In genomic region chr12:23722655-23723054, GRCh38 we compare ENCODE assay signal across 18 cellular contexts.
"Had no signal": no experiment of that assay in that cellular context is flagged by ENCODE, and none has a peak within 500 bp of the region (broad histone marks: within the 10 kb centered on the region; RNA-seq: fewer than 3 reads in every experiment).

No MANE protein-coding gene starts in this region.

- H3K27ac ChIP-seq: cardiac muscle cell, esophagus squamous epithelium, tibial artery had no signal

- H3K4me3 Mint-ChIP-seq: activated CD4-positive, alpha-beta memory T cell treated with anti-CD3 and anti-CD28 coated beads, Interleukin-2, amount 10 ng/mL, durations not matched to agents 7 days and 5 days; activated CD8-positive, alpha-beta memory T cell treated with anti-CD3 and anti-CD28 coated beads, Interleukin-2, amount 10 ng/mL, durations not matched to agents 7 days and 5 days; activated naive CD8-positive, alpha-beta T cell treated with anti-CD3 and anti-CD28 coated beads for 36 hours; natural killer cell had no signal

- H3K36me3 ChIP-seq: cardiac muscle cell, esophagus squamous epithelium, tibial artery had no signal

- H3K27me3 ChIP-seq: cardiac muscle cell, esophagus squamous epithelium, tibial artery had no signal

- H3K36me3 Mint-ChIP-seq: activated CD8-positive, alpha-beta memory T cell treated with anti-CD3 and anti-CD28 coated beads, Interleukin-2, amount 10 ng/mL, durations not matched to agents 7 days and 5 days; activated naive CD8-positive, alpha-beta T cell treated with anti-CD3 and anti-CD28 coated beads for 36 hours; natural killer cell had no signal

- H3K4me3 ChIP-seq: cardiac muscle cell, esophagus squamous epithelium, tibial artery had no signal

- H3K27me3 Mint-ChIP-seq: activated CD4-positive, alpha-beta memory T cell treated with anti-CD3 and anti-CD28 coated beads, Interleukin-2, amount 10 ng/mL, durations not matched to agents 7 days and 5 days; activated CD8-positive, alpha-beta memory T cell treated with anti-CD3 and anti-CD28 coated beads, Interleukin-2, amount 10 ng/mL, durations not matched to agents 7 days and 5 days; activated naive CD8-positive, alpha-beta T cell treated with anti-CD3 and anti-CD28 coated beads for 36 hours had no signal

- H3K9me3 ChIP-seq: esophagus squamous epithelium, tibial artery had no signal

- H3K27ac Mint-ChIP-seq: activated CD4-positive, alpha-beta memory T cell treated with anti-CD3 and anti-CD28 coated beads, Interleukin-2, amount 10 ng/mL, durations not matched to agents 7 days and 5 days; activated CD8-positive, alpha-beta memory T cell treated with anti-CD3 and anti-CD28 coated beads, Interleukin-2, amount 10 ng/mL, durations not matched to agents 7 days and 5 days; activated naive CD8-positive, alpha-beta T cell treated with anti-CD3 and anti-CD28 coated beads for 36 hours; natural killer cell had no signal

- H3K4me1 ChIP-seq: esophagus squamous epithelium had no signal

- DNase-seq: activated CD4-positive, alpha-beta memory T cell treated with anti-CD3 and anti-CD28 coated beads, Interleukin-2, amount 10 ng/mL, durations not matched to agents 7 days and 5 days; activated CD4-positive, alpha-beta T cell treated with anti-CD3 and anti-CD28 coated beads for 48 hours; activated CD4-positive, CD25-positive, alpha-beta regulatory T cell; activated CD8-positive, alpha-beta memory T cell treated with anti-CD3 and anti-CD28 coated beads, Interleukin-2, amount 10 ng/mL, durations not matched to agents 7 days and 5 days; activated naive CD4-positive, alpha-beta T cell; activated naive CD8-positive, alpha-beta T cell treated with anti-CD3 and anti-CD28 coated beads for 36 hours; amniotic stem cell; dermis blood vessel endothelial cell; effector memory CD4-positive, alpha-beta T cell; esophagus squamous epithelium; natural killer cell; nucleus accumbens; stimulated activated CD4-positive, alpha-beta T cell treated with anti-CD3 and anti-CD28 coated beads, Interleukin-2, amount 100 ng/mL, for 24 hours; stimulated activated naive CD8-positive, alpha-beta T cell treated with anti-CD3 and anti-CD28 coated beads, Interleukin-15, Interleukin-2, amounts not matched to agents 100 U/mL and 50 U/mL, for 24 hours; substantia nigra; T1000; tibial artery had no signal

- H3K9me3 Mint-ChIP-seq: activated naive CD8-positive, alpha-beta T cell treated with anti-CD3 and anti-CD28 coated beads for 36 hours had no signal

- H3K4me1 Mint-ChIP-seq: activated CD4-positive, alpha-beta memory T cell treated with anti-CD3 and anti-CD28 coated beads, Interleukin-2, amount 10 ng/mL, durations not matched to agents 7 days and 5 days; activated CD8-positive, alpha-beta memory T cell treated with anti-CD3 and anti-CD28 coated beads, Interleukin-2, amount 10 ng/mL, durations not matched to agents 7 days and 5 days; activated naive CD8-positive, alpha-beta T cell treated with anti-CD3 and anti-CD28 coated beads for 36 hours; natural killer cell had no signal

- ATAC-seq: activated CD8-positive, alpha-beta memory T cell treated with anti-CD3 and anti-CD28 coated beads, Interleukin-2, amount 10 ng/mL, durations not matched to agents 7 days and 5 days; natural killer cell; stimulated activated naive CD8-positive, alpha-beta T cell treated with anti-CD3 and anti-CD28 coated beads, Interleukin-15, Interleukin-2, amounts not matched to agents 100 U/mL and 50 U/mL, for 24 hours had no signal
